In genomic region chr17:39980402-39981206, GRCh38 we compare ENCODE assay signal across 1 cellular context.
TF ChIP-seq lines count a peak whose summit lies in the region.

PSMD3 (plus strand) TSS chr17:39980807; CDS start chr17:39980971, 164 bp downstream.

TF ChIP-seq in K562, 482 proteins besides CTCF, POLR2A, EP300 and RAD21 (continued from another document and continues in another):
- TF ChIP-seq KDM2B (CRISPR knock-in tag; IDR thresholded peaks at IDR 0.05) = peak; percentile 53; the same call in 1 of the 2 replicates
- TF ChIP-seq U2AF1 (optimal IDR thresholded peaks at IDR 0.05; ENCODE audit: low read depth, low read length) = peak; percentile 100
- peak; percentile 39 to 61; a peak in 3 of 4 replicates for TF ChIP-seq NRF1 (conservative IDR thresholded peaks at IDR 0.05 in 1 of 2, IDR thresholded peaks at IDR 0.05 in 1 of 2)
- peak in 1 of 2 experiments; percentile 43; a peak in 1 of 4 replicates for TF ChIP-seq KDM4B (IDR thresholded peaks at IDR 0.05; ENCODE audit: borderline replicate concordance in 2 of 2, low read depth in 1 of 2)
- TF ChIP-seq, protein P1, sequence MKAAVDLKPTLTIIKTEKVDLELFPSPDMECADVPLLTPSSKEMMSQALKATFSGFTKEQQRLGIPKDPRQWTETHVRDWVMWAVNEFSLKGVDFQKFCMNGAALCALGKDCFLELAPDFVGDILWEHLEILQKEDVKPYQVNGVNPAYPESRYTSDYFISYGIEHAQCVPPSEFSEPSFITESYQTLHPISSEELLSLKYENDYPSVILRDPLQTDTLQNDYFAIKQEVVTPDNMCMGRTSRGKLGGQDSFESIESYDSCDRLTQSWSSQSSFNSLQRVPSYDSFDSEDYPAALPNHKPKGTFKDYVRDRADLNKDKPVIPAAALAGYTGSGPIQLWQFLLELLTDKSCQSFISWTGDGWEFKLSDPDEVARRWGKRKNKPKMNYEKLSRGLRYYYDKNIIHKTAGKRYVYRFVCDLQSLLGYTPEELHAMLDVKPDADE (conservative IDR thresholded peaks at IDR 0.05; ENCODE audit: control insufficient read depth, low read depth, low read length) = peak; percentile 88
- TF ChIP-seq GTF2E2 (tag; IDR thresholded peaks at IDR 0.05) = peak; percentile 70; the same call in 1 of the 2 replicates
- peak; percentile 100 for TF ChIP-seq HMGXB4 (CRISPR knock-in tag; IDR thresholded peaks at IDR 0.05)
- peak; percentile 60; the same call in 1 of the 2 replicates for TF ChIP-seq ZNF239 (CRISPR knock-in tag; IDR thresholded peaks at IDR 0.05)
- TF ChIP-seq HNRNPL (IDR thresholded peaks at IDR 0.05; ENCODE audit: low read depth, low read length) = 0 out of 2 replicates have a peak, but pooled peaks have one; percentile 45
- TF ChIP-seq GATA2 (CRISPR knock-in tag; IDR thresholded peaks at IDR 0.05) = peak; percentile 42; the same call in 1 of the 2 replicates
- TF ChIP-seq NFE2 (IDR thresholded peaks at IDR 0.05; ENCODE audit: low read depth) = peak; percentile 73
- TF ChIP-seq RBM15 (IDR thresholded peaks at IDR 0.05; ENCODE audit: insufficient read depth, low read length) = no peak
- peak; percentile 60 for TF ChIP-seq ELF1 (tag; IDR thresholded peaks at IDR 0.05)
- no peak for TF ChIP-seq ADNP (tag; IDR thresholded peaks at IDR 0.05)
- peak; percentile 38; the same call in 1 of the 2 replicates for TF ChIP-seq CBFB (CRISPR knock-in tag; IDR thresholded peaks at IDR 0.05)
- TF ChIP-seq SLC30A9 (CRISPR knock-in tag; IDR thresholded peaks at IDR 0.05) = no peak
- peak; percentile 81 for TF ChIP-seq RNF2 (IDR thresholded peaks at IDR 0.05)
- TF ChIP-seq ZNF518B (CRISPR knock-in tag; IDR thresholded peaks at IDR 0.05) = no peak
- peak; percentile 96 for TF ChIP-seq POLR2G (IDR thresholded peaks at IDR 0.05; ENCODE audit: low read depth, low read length)
- no peak; the same call in 1 of the 2 replicates for TF ChIP-seq STAT6 (CRISPR knock-in tag; IDR thresholded peaks at IDR 0.05)
- TF ChIP-seq NR2C1 (IDR thresholded peaks at IDR 0.05) = no peak
- TF ChIP-seq NR2C1 (tag; IDR thresholded peaks at IDR 0.05) = 0 out of 2 replicates have a peak, but pooled peaks have one; percentile 15
- peak; percentile 99 for TF ChIP-seq L3MBTL2 (IDR thresholded peaks at IDR 0.05)
- TF ChIP-seq GABPB1 (CRISPR knock-in tag; IDR thresholded peaks at IDR 0.05) = peak; percentile 75; the same call in 1 of the 2 replicates
- TF ChIP-seq WHSC1 (IDR thresholded peaks at IDR 0.05; ENCODE audit: low read length) = no peak
- peak; percentile 78 for TF ChIP-seq CBX1 (IDR thresholded peaks at IDR 0.05; ENCODE audit: low read depth)
- TF ChIP-seq, protein P2, sequence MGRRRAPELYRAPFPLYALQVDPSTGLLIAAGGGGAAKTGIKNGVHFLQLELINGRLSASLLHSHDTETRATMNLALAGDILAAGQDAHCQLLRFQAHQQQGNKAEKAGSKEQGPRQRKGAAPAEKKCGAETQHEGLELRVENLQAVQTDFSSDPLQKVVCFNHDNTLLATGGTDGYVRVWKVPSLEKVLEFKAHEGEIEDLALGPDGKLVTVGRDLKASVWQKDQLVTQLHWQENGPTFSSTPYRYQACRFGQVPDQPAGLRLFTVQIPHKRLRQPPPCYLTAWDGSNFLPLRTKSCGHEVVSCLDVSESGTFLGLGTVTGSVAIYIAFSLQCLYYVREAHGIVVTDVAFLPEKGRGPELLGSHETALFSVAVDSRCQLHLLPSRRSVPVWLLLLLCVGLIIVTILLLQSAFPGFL (CRISPR knock-in tag; IDR thresholded peaks at IDR 0.05) = 0 out of 2 replicates have a peak, but pooled peaks have one; percentile 19
- TF ChIP-seq, protein P3, sequence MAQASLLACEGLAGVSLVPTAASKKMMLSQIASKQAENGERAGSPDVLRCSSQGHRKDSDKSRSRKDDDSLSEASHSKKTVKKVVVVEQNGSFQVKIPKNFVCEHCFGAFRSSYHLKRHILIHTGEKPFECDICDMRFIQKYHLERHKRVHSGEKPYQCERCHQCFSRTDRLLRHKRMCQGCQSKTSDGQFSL (CRISPR knock-in tag; IDR thresholded peaks at IDR 0.05) = 0 out of 2 replicates have a peak, but pooled peaks have one; percentile 18
- TF ChIP-seq, protein P3 (tag; IDR thresholded peaks at IDR 0.05) = no peak
- TF ChIP-seq ZEB2 (IDR thresholded peaks at IDR 0.05) = peak; percentile 90
- TF ChIP-seq CCNT2 (IDR thresholded peaks at IDR 0.05; ENCODE audit: borderline replicate concordance, extremely low read depth, insufficient read length, low read depth, low read length) = peak; percentile 55
- 0 out of 4 replicates have a peak, but pooled peaks of 1 of the 2 experiments have one; percentile 19 for TF ChIP-seq CSDE1 (IDR thresholded peaks at IDR 0.05)
- TF ChIP-seq SUPT5H (IDR thresholded peaks at IDR 0.05) = peak; percentile 85
- no peak for TF ChIP-seq ZNF561 (CRISPR knock-in tag; conservative IDR thresholded peaks at IDR 0.05)
- no peak for TF ChIP-seq ESRRB (CRISPR knock-in tag; IDR thresholded peaks at IDR 0.05; ENCODE audit: borderline replicate concordance)
- peak in 1 of 2 experiments; percentile 56; a peak in 2 of 3 replicates for TF ChIP-seq CBX3 (IDR thresholded peaks at IDR 0.05; ENCODE audit: borderline replicate concordance in 1 of 2, low read length in 2 of 2)
- TF ChIP-seq FOXK1 (CRISPR knock-in tag; IDR thresholded peaks at IDR 0.05; ENCODE audit: borderline replicate concordance) = peak; percentile 77; the same call in 1 of the 2 replicates
- TF ChIP-seq MGA (IDR thresholded peaks at IDR 0.05) = peak; percentile 96
